ENCODE assay signal across 9 cellular contexts in the genomic region with DNA sequence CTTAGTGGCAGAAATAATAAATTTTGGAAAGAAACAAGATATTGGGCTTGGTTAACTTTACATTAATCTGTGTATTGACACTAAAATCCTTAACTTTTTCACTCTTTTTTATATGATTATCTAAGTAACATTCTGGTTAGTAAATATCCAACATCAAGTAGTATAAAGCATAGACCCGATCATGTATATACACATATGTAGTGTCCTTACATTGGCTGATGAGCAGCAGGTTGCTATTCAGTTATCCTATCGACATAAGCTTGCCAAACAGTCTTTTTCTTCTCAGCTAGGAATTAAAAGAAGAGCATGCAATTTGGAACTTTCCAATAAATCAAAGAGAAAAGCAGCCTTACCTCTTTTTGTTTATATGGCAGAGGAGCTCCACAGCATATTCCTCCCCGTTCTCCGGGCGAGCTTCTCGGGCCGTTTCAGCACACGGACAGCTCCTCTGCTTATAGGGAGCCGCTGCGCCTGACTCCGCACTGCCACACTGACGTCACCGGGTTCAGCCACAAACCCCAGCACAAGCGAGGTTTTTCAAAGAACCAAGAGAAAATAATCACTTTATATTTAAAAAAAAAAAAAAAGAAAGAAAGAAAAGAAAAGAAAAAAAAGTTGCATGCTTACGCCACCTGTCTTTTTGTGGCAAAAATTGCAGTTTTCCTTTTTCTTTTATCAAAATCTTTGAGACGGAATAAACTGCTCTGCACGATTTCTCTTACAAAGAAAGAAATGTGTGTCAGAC. TPM values are rescaled to one million over a fixed set of nuclear protein-coding genes. Genes with fewer than 3 reads are reported as not detected.
DNase-seq lines count a peak whose midpoint lies in the region; ATAC-seq lines count a peak whose summit lies in the region.
"Had no signal": no experiment of that assay in that cellular context is flagged by ENCODE, and none has a peak within 500 bp of the region (broad histone marks: within the 10 kb centered on the region; RNA-seq: fewer than 3 reads in every experiment).

A gene with protein sequence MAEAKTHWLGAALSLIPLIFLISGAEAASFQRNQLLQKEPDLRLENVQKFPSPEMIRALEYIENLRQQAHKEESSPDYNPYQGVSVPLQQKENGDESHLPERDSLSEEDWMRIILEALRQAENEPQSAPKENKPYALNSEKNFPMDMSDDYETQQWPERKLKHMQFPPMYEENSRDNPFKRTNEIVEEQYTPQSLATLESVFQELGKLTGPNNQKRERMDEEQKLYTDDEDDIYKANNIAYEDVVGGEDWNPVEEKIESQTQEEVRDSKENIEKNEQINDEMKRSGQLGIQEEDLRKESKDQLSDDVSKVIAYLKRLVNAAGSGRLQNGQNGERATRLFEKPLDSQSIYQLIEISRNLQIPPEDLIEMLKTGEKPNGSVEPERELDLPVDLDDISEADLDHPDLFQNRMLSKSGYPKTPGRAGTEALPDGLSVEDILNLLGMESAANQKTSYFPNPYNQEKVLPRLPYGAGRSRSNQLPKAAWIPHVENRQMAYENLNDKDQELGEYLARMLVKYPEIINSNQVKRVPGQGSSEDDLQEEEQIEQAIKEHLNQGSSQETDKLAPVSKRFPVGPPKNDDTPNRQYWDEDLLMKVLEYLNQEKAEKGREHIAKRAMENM (minus strand): TSS at position 430 of the 745 bp plus-strand sequence. CDS start 3,079 bp downstream, outside the sequence.

- H3K9ac ChIP-seq in BLaER1 treated with 17β-estradiol and CSF1 and Interleukin-3, amounts not matched to agents 10 nM and 100 nM, result peak within 1 kb of the TSS in 1 of 11 experiments; percentile 29; a peak in 1 of 22 replicates

- no peak within 1 kb of the TSS for H3K27ac ChIP-seq in BLaER1 treated with 17β-estradiol and CSF1 and Interleukin-3, amounts not matched to agents 10 nM and 100 nM
- H3K27ac ChIP-seq: neutrophil had no signal

- H3K4me2 ChIP-seq in BLaER1 treated with 17β-estradiol and CSF1 and Interleukin-3, amounts not matched to agents 10 nM and 100 nM, result peak within 1 kb of the TSS in 10 of 11 experiments; percentile 24 to 72 (median 52); a peak in 17 of 22 replicates

- no peaks in the 10 kb centered on the region for H3K9me3 ChIP-seq in BLaER1 treated with 17β-estradiol and CSF1 and Interleukin-3, amounts not matched to agents 10 nM and 100 nM (replicated peaks in 1 of 11)
- H3K9me3 ChIP-seq: neutrophil had no signal

- H3K4me1 Mint-ChIP-seq in activated naive CD8-positive, alpha-beta T cell treated with anti-CD3 and anti-CD28 coated beads for 36 hours, result peaks cover 2% of the 10 kb centered on the region

- no peaks in the 10 kb centered on the region for H3K27me3 ChIP-seq in BLaER1 treated with 17β-estradiol and CSF1 and Interleukin-3, amounts not matched to agents 10 nM and 100 nM

- no peaks in the 10 kb centered on the region for H3K9me3 Mint-ChIP-seq in activated naive CD8-positive, alpha-beta T cell treated with anti-CD3 and anti-CD28 coated beads for 36 hours

- peaks cover 0 to 7% (median 0%) of the 10 kb centered on the region in 10 experiments; a peak in 2 of 20 replicates for H3K4me1 ChIP-seq in BLaER1 treated with 17β-estradiol and CSF1 and Interleukin-3, amounts not matched to agents 10 nM and 100 nM

- no peak within 1 kb of the TSS for H3K27ac Mint-ChIP-seq in activated naive CD8-positive, alpha-beta T cell treated with anti-CD3 and anti-CD28 coated beads for 36 hours

- ATAC-seq in GM19043 (IDR thresholded peaks at IDR 0.05; ENCODE audit: low read depth, unreplicated experiment), result peak; percentile 75
- peak; percentile 89 for ATAC-seq in HG03439 (IDR thresholded peaks at IDR 0.05; ENCODE audit: unreplicated experiment)
- ATAC-seq in Right ventricle myocardium superior (ENCODE audit: poor library complexity), result peak; percentile 93

- peaks cover 15% of the 10 kb centered on the region for H3K27me3 Mint-ChIP-seq in activated naive CD8-positive, alpha-beta T cell treated with anti-CD3 and anti-CD28 coated beads for 36 hours

- peak within 1 kb of the TSS in 3 of 10 experiments; percentile 26 to 38 (median 36); a peak in 4 of 20 replicates for H3K4me3 ChIP-seq in BLaER1 treated with 17β-estradiol and CSF1 and Interleukin-3, amounts not matched to agents 10 nM and 100 nM

- intact Hi-C loops in Right ventricle myocardium superior (cut with DNase I), result no loop called here

- no peak within 1 kb of the TSS for H3K4me3 Mint-ChIP-seq in activated naive CD8-positive, alpha-beta T cell treated with anti-CD3 and anti-CD28 coated beads for 36 hours

- no peaks in the 10 kb centered on the region for H3K36me3 Mint-ChIP-seq in activated naive CD8-positive, alpha-beta T cell treated with anti-CD3 and anti-CD28 coated beads for 36 hours

- DNase-seq in NCI-H748 treated with DMSO at 0.1 percent for 48 hours (lab: John Stamatoyannopoulos, UW) (peak; percentile 93), Right ventricle myocardium superior (peak; percentile 79), pons (ENCODE audit: low spot score) (peak; percentile 61)
- peak; percentile 44 for DNase-seq in activated naive CD8-positive, alpha-beta T cell treated with anti-CD3 and anti-CD28 coated beads for 36 hours
- no peak for DNase-seq in NK-92 treated with Interleukin-12 subunit alpha and Interleukin-12 subunit beta, amount 100 ng/mL, for 24 hours (lab: John Stamatoyannopoulos, UW)

- H4K20me1 ChIP-seq in BLaER1 treated with 17β-estradiol and CSF1 and Interleukin-3, amounts not matched to agents 10 nM and 100 nM, result no peaks in the 10 kb centered on the region

- no peaks in the 10 kb centered on the region for H3K36me3 ChIP-seq in BLaER1 treated with 17β-estradiol and CSF1 and Interleukin-3, amounts not matched to agents 10 nM and 100 nM
- H3K36me3 ChIP-seq: neutrophil had no signal

RNA-seq across cellular contexts. Expression of the gene that starts here (rescaled TPM):
- not detected for total RNA-seq in activated naive CD8-positive, alpha-beta T cell treated with anti-CD3 and anti-CD28 coated beads for 36 hours
- total RNA-seq in Right ventricle myocardium superior, result not detected

Comparison
In these comparisons a context has a peak if more than half of its experiments do, and no peak if none do; other contexts are left out.
1. Peak in DNase-seq in activated naive CD8-positive, alpha-beta T cell treated with anti-CD3 and anti-CD28 coated beads for 36 hours; RNA of the gene not detected or under 1 TPM.
2. Peak in DNase-seq and ATAC-seq in Right ventricle myocardium superior; RNA of the gene not detected or under 1 TPM.